In genomic region chr1:110424699-110425098, GRCh38 we compare ENCODE assay signal across 21 cellular contexts. TPM values are rescaled to one million over a fixed set of nuclear protein-coding genes. Genes with fewer than 3 reads are reported as not detected.
"Had no signal": no experiment of that assay in that cellular context is flagged by ENCODE, and none has a peak within 500 bp of the region (broad histone marks: within the 10 kb centered on the region; RNA-seq: fewer than 3 reads in every experiment).

No MANE protein-coding gene starts in this region.

- H3K27me3 ChIP-seq: spleen had no signal

- ATAC-seq: activated CD8-positive, alpha-beta memory T cell treated with anti-CD3 and anti-CD28 coated beads, Interleukin-2, amount 10 ng/mL, durations not matched to agents 7 days and 5 days; activated naive CD4-positive, alpha-beta T cell treated with anti-CD3 and anti-CD28 coated beads, Interleukin-2, amount 50 U/mL, for 72 hours; stimulated activated naive B cell treated with anti-CD40 and anti-IgM and Interleukin-4, amounts not matched to agents 10 μg/mL and 1 μg/mL and 100 μg/mL, for 72 hours had no signal

- H3K27ac ChIP-seq: coronary artery, parathyroid adenoma, spleen had no signal

- H3K4me3 Mint-ChIP-seq: activated CD8-positive, alpha-beta memory T cell treated with anti-CD3 and anti-CD28 coated beads, Interleukin-2, amount 10 ng/mL, durations not matched to agents 7 days and 5 days; activated T-cell treated with anti-CD3 and anti-CD28 coated beads, Interleukin-2, amount 50 U/mL, for 24 hours; neural crest cell; stimulated activated naive B cell treated with anti-CD40 and anti-IgM and Interleukin-4, amounts not matched to agents 10 μg/mL and 1 μg/mL and 100 μg/mL, for 72 hours had no signal

- H3K36me3 ChIP-seq: spleen had no signal

- H3K4me1 Mint-ChIP-seq: neural crest cell; stimulated activated naive B cell treated with anti-CD40 and anti-IgM and Interleukin-4, amounts not matched to agents 10 μg/mL and 1 μg/mL and 100 μg/mL, for 72 hours had no signal

- H3K4me1 ChIP-seq: parathyroid adenoma had no signal

- H3K27ac Mint-ChIP-seq: activated CD8-positive, alpha-beta memory T cell treated with anti-CD3 and anti-CD28 coated beads, Interleukin-2, amount 10 ng/mL, durations not matched to agents 7 days and 5 days; activated naive CD4-positive, alpha-beta T cell treated with anti-CD3 and anti-CD28 coated beads, Interleukin-2, amount 50 U/mL, for 72 hours; activated T-cell treated with anti-CD3 and anti-CD28 coated beads, Interleukin-2, amount 50 U/mL, for 24 hours; stimulated activated naive B cell treated with anti-CD40 and anti-IgM and Interleukin-4, amounts not matched to agents 10 μg/mL and 1 μg/mL and 100 μg/mL, for 72 hours had no signal

- H3K4me3 ChIP-seq: coronary artery, spleen had no signal

- H3K9me3 Mint-ChIP-seq: activated naive CD4-positive, alpha-beta T cell treated with anti-CD3 and anti-CD28 coated beads, Interleukin-2, amount 50 U/mL, for 72 hours; activated T-cell treated with anti-CD3 and anti-CD28 coated beads, Interleukin-2, amount 50 U/mL, for 24 hours; neural crest cell had no signal

- H3K9me3 ChIP-seq: spleen had no signal

- H3K36me3 Mint-ChIP-seq: activated CD8-positive, alpha-beta memory T cell treated with anti-CD3 and anti-CD28 coated beads, Interleukin-2, amount 10 ng/mL, durations not matched to agents 7 days and 5 days; activated naive CD4-positive, alpha-beta T cell treated with anti-CD3 and anti-CD28 coated beads, Interleukin-2, amount 50 U/mL, for 72 hours had no signal

- DNase-seq: activated CD4-positive, alpha-beta T cell treated with anti-CD3 and anti-CD28 coated beads, Interleukin-2, amount 50 U/mL, for 48 hours; activated CD4-positive, CD25-positive, alpha-beta regulatory T cell treated with anti-CD3 and anti-CD28 coated beads, Interleukin-2, amount 50 U/mL, for 72 hours; activated CD8-positive, alpha-beta memory T cell treated with anti-CD3 and anti-CD28 coated beads, Interleukin-2, amount 10 ng/mL, durations not matched to agents 7 days and 5 days; activated effector memory CD4-positive, alpha-beta T cell treated with anti-CD3 and anti-CD28 coated beads, Interleukin-2, amount 50 U/mL, for 16 hours; activated T-cell treated with anti-CD3 and anti-CD28 coated beads, Interleukin-2, amount 50 U/mL, for 24 hours; effector memory CD4-positive, alpha-beta T cell; foreskin fibroblast; head of caudate nucleus; islet precursor cell; SIG-M5; spleen; stimulated activated CD4-positive, alpha-beta T cell treated with anti-CD3 and anti-CD28 coated beads, Interleukin-2, amount 100 ng/mL, for 24 hours; stimulated activated naive B cell treated with anti-CD40 and anti-IgM and Interleukin-4, amounts not matched to agents 10 μg/mL and 1 μg/mL and 100 μg/mL, for 72 hours had no signal

- H3K9ac ChIP-seq: parathyroid adenoma had no signal

- FAIRE-seq: bronchial epithelial cell had no signal

RNA-seq across cellular contexts. Expression of gene PROK1, which starts 26.2 kb away (rescaled TPM):
- total RNA-seq: activated CD8-positive, alpha-beta memory T cell treated with anti-CD3 and anti-CD28 coated beads, Interleukin-2, amount 10 ng/mL, durations not matched to agents 7 days and 5 days; activated naive CD4-positive, alpha-beta T cell treated with anti-CD3 and anti-CD28 coated beads, Interleukin-2, amount 50 U/mL, for 72 hours; bronchial epithelial cell; epithelial cell of proximal tubule; liver; neural crest cell; T-helper 2 cell treated with Interferon-gamma antibody and Interleukin-4, amounts not matched to agents 100 ng/mL and 5 ng/mL, for 36 hours had no signal
